20 cellular contexts compared by ENCODE assay signal in the genomic region with DNA sequence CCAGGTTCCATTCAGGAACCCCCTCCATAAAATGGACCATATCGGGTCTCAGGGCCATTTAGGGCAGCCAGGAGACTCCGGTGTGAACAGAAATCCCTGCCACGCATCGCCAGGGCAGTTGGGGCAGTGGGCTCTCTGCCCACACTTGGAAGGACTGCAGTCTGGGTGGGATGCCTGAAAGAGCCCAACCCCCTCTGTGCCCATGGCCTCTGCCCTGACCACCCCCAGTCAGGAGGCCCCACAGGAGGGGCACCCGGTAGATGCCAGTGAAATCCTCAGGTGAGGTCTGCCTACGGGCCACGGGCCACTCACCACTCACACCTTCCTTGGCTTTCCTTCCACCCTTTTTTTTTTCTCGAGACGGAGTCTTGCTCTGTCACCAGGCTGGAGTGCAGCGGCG. TPM values are rescaled to one million over a fixed set of nuclear protein-coding genes. Genes with fewer than 3 reads are reported as not detected.
DNase-seq lines count a peak whose midpoint lies in the region; ATAC-seq, FAIRE-seq and TF ChIP-seq lines count a peak whose summit lies in the region.
"Had no signal": no experiment of that assay in that cellular context is flagged by ENCODE, and none has a peak within 500 bp of the region (broad histone marks: within the 10 kb centered on the region; RNA-seq: fewer than 3 reads in every experiment).

No MANE protein-coding gene starts in this region.

- no peak overlapping the region for H3K14ac ChIP-seq in neuronal stem cell (ENCODE audit: low read length)

- H2BK5ac ChIP-seq in neuronal stem cell (ENCODE audit: low read length) = no peak overlapping the region

- H3K4me3 ChIP-seq in HEK293 (ENCODE audit: low read depth, low read length) (no peak overlapping the region), astrocyte (ENCODE audit: insufficient read depth, low read depth, low read length) (no peak overlapping the region), tibial nerve (no peak overlapping the region), neuronal stem cell (ENCODE audit: low read length in 2 of 2) (no peak overlapping the region)
- H3K4me3 ChIP-seq: BLaER1 treated with 17β-estradiol and CSF1 and Interleukin-3, amounts not matched to agents 10 nM and 100 nM had no signal

- TF ChIP-seq EP300 in tibial nerve (IDR thresholded peaks at IDR 0.05) = no peak

- CTCF ChIA-PET in HEK293 (lab: Yijun Ruan, JAX) = interaction anchor here (0.7 kb wide), 1 partner anchor 35 kb away, joined by 4 read pairs; no protein-coding TSS in a partner anchor
- CTCF ChIA-PET in activated CD8-positive, alpha-beta T cell treated with anti-CD3 and anti-CD28 coated beads, Interleukin-2, amount 10 ng/mL, durations not matched to agents 7 days and 5 days (lab: Charles Lee) = no interaction called here

- no peak overlapping the region for H4K8ac ChIP-seq in neuronal stem cell (ENCODE audit: low read depth, low read length)

- H3K9me3 ChIP-seq in HEK293 (ENCODE audit: control insufficient read depth, insufficient read depth, low read depth, low read length) (no peaks in the 10 kb centered on the region), astrocyte (ENCODE audit: insufficient read depth, low read depth, low read length) (no peaks in the 10 kb centered on the region), tibial nerve (no peaks in the 10 kb centered on the region), neuronal stem cell (replicated peaks in 1 of 2; ENCODE audit: control insufficient read depth in 2 of 2, insufficient read depth in 1 of 2, low read depth in 1 of 2, low read length in 2 of 2) (no peaks in the 10 kb centered on the region)

- H2BK12ac ChIP-seq in neuronal stem cell (ENCODE audit: low read length) = no peak overlapping the region

- H4K20me1 ChIP-seq in astrocyte (ENCODE audit: insufficient read depth, low read length) = peaks cover 21% of the 10 kb centered on the region

- H3K18ac ChIP-seq in neuronal stem cell (ENCODE audit: low read length) = no peak overlapping the region

- no peak for ATAC-seq in activated CD8-positive, alpha-beta T cell treated with anti-CD3 and anti-CD28 coated beads, Interleukin-2, amount 10 ng/mL, durations not matched to agents 7 days and 5 days
- ATAC-seq: CD8-positive, alpha-beta T cell had no signal

- H3K4me2 ChIP-seq in astrocyte (ENCODE audit: low read length) (no peak overlapping the region), neuronal stem cell (ENCODE audit: insufficient read depth, low read length, poor library complexity, severe bottlenecking) (no peak overlapping the region)
- H3K4me2 ChIP-seq: BLaER1 treated with 17β-estradiol and CSF1 and Interleukin-3, amounts not matched to agents 10 nM and 100 nM had no signal

- H2AK5ac ChIP-seq in neuronal stem cell (ENCODE audit: low read depth, low read length) = no peak overlapping the region

- H3K4me3 Mint-ChIP-seq in astrocyte (ENCODE audit: unreplicated experiment) (no peak overlapping the region), mesothelial cell of epicardium (no peak overlapping the region)
- no peak overlapping the region for H3K4me3 Mint-ChIP-seq in activated CD8-positive, alpha-beta T cell treated with anti-CD3 and anti-CD28 coated beads, Interleukin-2, amount 10 ng/mL, durations not matched to agents 7 days and 5 days
- H3K4me3 Mint-ChIP-seq: B cell; CD8-positive, alpha-beta T cell had no signal

- peak; percentile 56 for FAIRE-seq in astrocyte (lab: Jason Lieb, UNC)
- FAIRE-seq: GM12891, GM19239, H1 had no signal

- H3K4me1 Mint-ChIP-seq in astrocyte (ENCODE audit: low read depth, unreplicated experiment) (no peaks in the 10 kb centered on the region), mesothelial cell of epicardium (peaks cover 12% of the 10 kb centered on the region)
- H3K4me1 Mint-ChIP-seq in activated CD8-positive, alpha-beta T cell treated with anti-CD3 and anti-CD28 coated beads, Interleukin-2, amount 10 ng/mL, durations not matched to agents 7 days and 5 days (ENCODE audit: low read depth) = peaks cover 20% of the 10 kb centered on the region

- in situ Hi-C loops in ACHN (cut with HindIII; ENCODE audit: low pct_ligation_motif_present, low pct_unique_long_range_greater_than_20kb, low sequenced_read_pairs) = no loop called here

- TF ChIP-seq POLR2A in tibial nerve (IDR thresholded peaks at IDR 0.05) = no peak

- H3K27ac ChIP-seq in HEK293 (ENCODE audit: extremely low read depth, low read depth, low read length) = no peak overlapping the region
- no peak overlapping the region for H3K27ac ChIP-seq in astrocyte (ENCODE audit: low read depth, low read length)
- no peak overlapping the region for H3K27ac ChIP-seq in tibial nerve
- no peak overlapping the region for H3K27ac ChIP-seq in neuronal stem cell (replicated peaks; ENCODE audit: low read length)
- H3K27ac ChIP-seq: 22Rv1; BLaER1 treated with 17β-estradiol and CSF1 and Interleukin-3, amounts not matched to agents 10 nM and 100 nM had no signal

- DNase-seq in 8988T (peak; percentile 51), astrocyte (ENCODE audit: low read depth) (no peak), mesothelial cell of epicardium (ENCODE audit: low spot score in 2 of 2, unreplicated experiment in 2 of 2) (no peak), tibial nerve (ENCODE audit: low spot score in 2 of 2) (no peak), neuronal stem cell (ENCODE audit: low spot score) (no peak), ACHN (no peak)
- DNase-seq in activated CD8-positive, alpha-beta T cell treated with anti-CD3 and anti-CD28 coated beads, Interleukin-2, amount 10 ng/mL, durations not matched to agents 7 days and 5 days = no peak
- DNase-seq: CD8-positive, alpha-beta T cell; DMS 273 treated with DMSO at 0.1 percent for 48 hours; DMS53; DND-41; EL; HCEC 1CT had no signal

- TF ChIP-seq CTCF in HEK293 (tag by site-specific recombination; IDR thresholded peaks at IDR 0.05) (no peak), astrocyte (IDR thresholded peaks at IDR 0.05; ENCODE audit: insufficient read depth, low read depth, low read length) (no peak), mesothelial cell of epicardium (IDR thresholded peaks at IDR 0.05; ENCODE audit: unreplicated experiment) (no peak), tibial nerve (IDR thresholded peaks at IDR 0.05) (no peak)

- POLR2A ChIA-PET in HEK293 (lab: Yijun Ruan, JAX) = no interaction called here
- POLR2A ChIA-PET in activated CD8-positive, alpha-beta T cell treated with anti-CD3 and anti-CD28 coated beads, Interleukin-2, amount 10 ng/mL, durations not matched to agents 7 days and 5 days (lab: Charles Lee) = no interaction called here

- H3K36me3 Mint-ChIP-seq in astrocyte (ENCODE audit: low read depth, unreplicated experiment) (peaks cover 2% of the 10 kb centered on the region), mesothelial cell of epicardium (peaks cover 2% of the 10 kb centered on the region)
- H3K36me3 Mint-ChIP-seq in activated CD8-positive, alpha-beta T cell treated with anti-CD3 and anti-CD28 coated beads, Interleukin-2, amount 10 ng/mL, durations not matched to agents 7 days and 5 days (ENCODE audit: low read depth) = peaks cover 6% of the 10 kb centered on the region

- H3K9ac ChIP-seq in astrocyte (ENCODE audit: low read length) = no peak overlapping the region
- no peak overlapping the region for H3K9ac ChIP-seq in neuronal stem cell (ENCODE audit: low read depth, low read length, poor library complexity)
- H3K9ac ChIP-seq: BLaER1 treated with 17β-estradiol and CSF1 and Interleukin-3, amounts not matched to agents 10 nM and 100 nM had no signal

- H3K27me3 Mint-ChIP-seq in astrocyte (ENCODE audit: low read depth, unreplicated experiment) = no peaks in the 10 kb centered on the region
- H3K27me3 Mint-ChIP-seq in mesothelial cell of epicardium (ENCODE audit: low read depth) = no peaks in the 10 kb centered on the region
- H3K27me3 Mint-ChIP-seq in activated CD8-positive, alpha-beta T cell treated with anti-CD3 and anti-CD28 coated beads, Interleukin-2, amount 10 ng/mL, durations not matched to agents 7 days and 5 days (ENCODE audit: low read depth) = no peaks in the 10 kb centered on the region
- H3K27me3 Mint-ChIP-seq: B cell had no signal

- 88 to 91% methylated on average over 5 to 11 of the region's 11 CpGs for WGBS in tibial nerve, 2 donors
- WGBS in neuronal stem cell (ENCODE audit: extremely low coverage in 2 of 2, insufficient read length in 2 of 2, insufficient replicate concordance in 1 of 2), 2 donors = no CpG with 5 or more reads among the region's 11 CpGs

- H3K27me3 ChIP-seq in astrocyte (ENCODE audit: insufficient read depth, low read length) (no peaks in the 10 kb centered on the region), tibial nerve (no peaks in the 10 kb centered on the region), neuronal stem cell (ENCODE audit: control insufficient read depth in 3 of 3, insufficient read depth in 3 of 3, low read depth in 1 of 3, low read length in 3 of 3) (no peaks in the 10 kb centered on the region)

- peaks cover 5% of the 10 kb centered on the region for H3K79me1 ChIP-seq in neuronal stem cell (ENCODE audit: low read depth, low read length)

- H3K79me2 ChIP-seq in astrocyte (ENCODE audit: insufficient read depth, low read length) = peaks cover 26% of the 10 kb centered on the region

- H3K27ac Mint-ChIP-seq in astrocyte (ENCODE audit: unreplicated experiment) = no peak overlapping the region
- H3K27ac Mint-ChIP-seq in mesothelial cell of epicardium = peak overlapping the region; percentile 34
- no peak overlapping the region for H3K27ac Mint-ChIP-seq in activated CD8-positive, alpha-beta T cell treated with anti-CD3 and anti-CD28 coated beads, Interleukin-2, amount 10 ng/mL, durations not matched to agents 7 days and 5 days
- H3K27ac Mint-ChIP-seq: B cell; CD8-positive, alpha-beta T cell had no signal

- H3K4me1 ChIP-seq in HEK293 (ENCODE audit: control insufficient read depth, insufficient read depth, low read length) (no peaks in the 10 kb centered on the region; the same call in 1 of the 2 replicates), astrocyte (ENCODE audit: insufficient read depth, low read length) (peaks cover 5% of the 10 kb centered on the region), tibial nerve (peaks cover 0 to 12% (median 2%) of the 10 kb centered on the region in 4 donors), neuronal stem cell (ENCODE audit: control insufficient read depth in 2 of 2, insufficient read depth in 1 of 2, low read depth in 1 of 2, low read length in 2 of 2) (peaks cover 0 to 2% of the 10 kb centered on the region in 2 donors)

- H3K4ac ChIP-seq in neuronal stem cell (ENCODE audit: low read length) = no peak overlapping the region

- no peak overlapping the region for H2BK120ac ChIP-seq in neuronal stem cell (ENCODE audit: low read depth, low read length)

- H2AFZ ChIP-seq in astrocyte (ENCODE audit: low read depth, low read length) (no peak overlapping the region), neuronal stem cell (ENCODE audit: low read length) (no peak overlapping the region)

- H3K9me3 Mint-ChIP-seq in astrocyte (ENCODE audit: unreplicated experiment) (no peaks in the 10 kb centered on the region), mesothelial cell of epicardium (no peaks in the 10 kb centered on the region)
- no peaks in the 10 kb centered on the region for H3K9me3 Mint-ChIP-seq in activated CD8-positive, alpha-beta T cell treated with anti-CD3 and anti-CD28 coated beads, Interleukin-2, amount 10 ng/mL, durations not matched to agents 7 days and 5 days (ENCODE audit: insufficient read depth)
- H3K9me3 Mint-ChIP-seq: CD8-positive, alpha-beta T cell had no signal

- no peak overlapping the region for H3K23ac ChIP-seq in neuronal stem cell (ENCODE audit: low read depth, low read length, poor library complexity)

- no peak overlapping the region for H4K91ac ChIP-seq in neuronal stem cell (ENCODE audit: low read depth, low read length, poor library complexity)

- H2BK15ac ChIP-seq in neuronal stem cell (ENCODE audit: low read length) = no peak overlapping the region

- H3K36me3 ChIP-seq in HEK293 (ENCODE audit: control insufficient read depth in 2 of 2, insufficient read depth in 1 of 2, low read length in 2 of 2) = peaks cover 0 to 37% of the 10 kb centered on the region in 2 experiments; a peak in 1 of 3 replicates
- H3K36me3 ChIP-seq in astrocyte (ENCODE audit: insufficient read depth, low read length) = no peaks in the 10 kb centered on the region
- H3K36me3 ChIP-seq in tibial nerve = peaks cover 0 to 28% (median 0%) of the 10 kb centered on the region in 3 donors
- peaks cover 0 to 18% of the 10 kb centered on the region in 2 donors for H3K36me3 ChIP-seq in neuronal stem cell (replicated peaks in 1 of 2; ENCODE audit: control insufficient read depth in 2 of 2, insufficient read depth in 2 of 2, low read length in 2 of 2)

RNA-seq across cellular contexts. Expression of a gene that starts 4.8 kb away (rescaled TPM):
- total RNA-seq in astrocyte (44.4 and 52.8 TPM in 2 replicates), mesothelial cell of epicardium (30.5 to 32.0 TPM (median 31.7 TPM) in 3 replicates), tibial nerve (10 to 100 TPM; 16.5 to 28.8 (median 19.9) TPM)
- 91.4 TPM for polyA plus RNA-seq in neuronal stem cell (2013, experiment 1 of 2)
- polyA plus RNA-seq in neuronal stem cell (2013, experiment 2 of 2) = 93.5 TPM
- 10 to 100 TPM; 19.7 to 22.6 TPM for total RNA-seq in activated CD8-positive, alpha-beta T cell treated with anti-CD3 and anti-CD28 coated beads, Interleukin-2, amount 10 ng/mL, durations not matched to agents 7 days and 5 days

RNA-seq across cellular contexts. Expression of a gene that starts 10.2 kb away (rescaled TPM):
- 6.3 and 8.2 TPM in 2 replicates for total RNA-seq in astrocyte
- 33.5 to 35.1 TPM (median 33.7 TPM) in 3 replicates for total RNA-seq in mesothelial cell of epicardium
- total RNA-seq in tibial nerve = 1 to 10 TPM; 4.1 to 6.6 (median 4.5) TPM
- polyA plus RNA-seq in neuronal stem cell (2013, experiment 1 of 2) = 5.3 TPM
- 5.6 TPM for polyA plus RNA-seq in neuronal stem cell (2013, experiment 2 of 2)
- 1 to 10 TPM; 5.0 to 5.4 TPM for total RNA-seq in activated CD8-positive, alpha-beta T cell treated with anti-CD3 and anti-CD28 coated beads, Interleukin-2, amount 10 ng/mL, durations not matched to agents 7 days and 5 days

RNA-seq across cellular contexts. Expression of a gene that starts 10.6 kb away (rescaled TPM):
- total RNA-seq in astrocyte (54.9 TPM in 2 replicates), mesothelial cell of epicardium (48.6 to 59.9 TPM (median 53.2 TPM) in 3 replicates), tibial nerve (100 to 1,000 TPM in 2 of 4 donors, 10 to 100 TPM in 2; 90.9 to 108 (median 97.7) TPM)
- polyA plus RNA-seq in neuronal stem cell (2013, experiment 1 of 2) = 17.0 TPM
- 16.8 TPM for polyA plus RNA-seq in neuronal stem cell (2013, experiment 2 of 2)
- 10 to 100 TPM; 29.1 to 29.4 TPM for total RNA-seq in activated CD8-positive, alpha-beta T cell treated with anti-CD3 and anti-CD28 coated beads, Interleukin-2, amount 10 ng/mL, durations not matched to agents 7 days and 5 days

RNA-seq across cellular contexts. Expression of a gene that starts 25.9 kb away (rescaled TPM):
- total RNA-seq in astrocyte (46.5 and 53.4 TPM in 2 replicates), mesothelial cell of epicardium (52.5 to 54.2 TPM (median 53.2 TPM) in 3 replicates), tibial nerve (100 to 1,000 TPM in 3 of 4 donors, 10 to 100 TPM in 1; 98.6 to 124 (median 117) TPM)
- polyA plus RNA-seq in neuronal stem cell (2013, experiment 1 of 2) = 25.5 TPM
- 25.7 TPM for polyA plus RNA-seq in neuronal stem cell (2013, experiment 2 of 2)
- 10 to 100 TPM; 17.6 to 18.2 TPM for total RNA-seq in activated CD8-positive, alpha-beta T cell treated with anti-CD3 and anti-CD28 coated beads, Interleukin-2, amount 10 ng/mL, durations not matched to agents 7 days and 5 days

RNA-seq across cellular contexts. Expression of a gene that starts 54.5 kb away (rescaled TPM):
- total RNA-seq in astrocyte (15.6 and 16.9 TPM in 2 replicates), mesothelial cell of epicardium (16.4 to 18.2 TPM (median 17.2 TPM) in 3 replicates), tibial nerve (10 to 100 TPM; 28.8 to 38.8 (median 36.1) TPM)
- 15.7 TPM for polyA plus RNA-seq in neuronal stem cell (2013, experiment 1 of 2)
- 15.6 TPM for polyA plus RNA-seq in neuronal stem cell (2013, experiment 2 of 2)
- 10 to 100 TPM; 26.1 to 26.2 TPM for total RNA-seq in activated CD8-positive, alpha-beta T cell treated with anti-CD3 and anti-CD28 coated beads, Interleukin-2, amount 10 ng/mL, durations not matched to agents 7 days and 5 days
